17 cellular contexts compared by ENCODE assay signal in the genomic region with DNA sequence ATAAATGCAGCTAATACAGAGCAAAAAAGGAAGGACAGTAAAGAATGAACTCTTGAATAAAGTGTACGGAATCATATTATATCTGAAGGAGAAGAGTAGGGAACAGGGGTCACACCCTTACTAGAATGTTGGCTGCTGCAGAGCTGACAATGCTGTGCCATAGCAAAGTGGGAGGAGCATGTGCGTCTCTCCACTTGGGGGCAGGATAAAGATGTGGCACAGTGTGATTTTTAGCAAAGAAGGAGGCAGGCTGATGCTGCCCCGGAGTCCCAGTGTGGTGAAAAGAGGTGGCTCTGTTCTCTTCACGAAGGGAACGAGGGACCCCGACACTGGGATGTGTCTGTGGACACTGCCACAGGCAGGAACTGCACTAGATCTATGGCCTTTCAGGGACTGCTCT.
DNase-seq lines count a peak whose midpoint lies in the region; ATAC-seq and TF ChIP-seq lines count a peak whose summit lies in the region.
"Had no signal": no experiment of that assay in that cellular context is flagged by ENCODE, and none has a peak within 500 bp of the region (broad histone marks: within the 10 kb centered on the region; RNA-seq: fewer than 3 reads in every experiment).

No MANE protein-coding gene starts in this region.

- ATAC-seq in GM23338: peak; percentile 86
- ATAC-seq: activated CD8-positive, alpha-beta memory T cell treated with anti-CD3 and anti-CD28 coated beads, Interleukin-2, amount 10 ng/mL, durations not matched to agents 7 days and 5 days; naive thymus-derived CD8-positive, alpha-beta T cell had no signal

- H2AFZ ChIP-seq in GM23338: no peak overlapping the region
- H2AFZ ChIP-seq: GM23248 had no signal

- no peaks in the 10 kb centered on the region for H3K79me2 ChIP-seq in GM23338 (replicated peaks; ENCODE audit: insufficient read depth)

- DNase-seq in NCI-H748 (lab: John Stamatoyannopoulos, UW; ENCODE audit: unreplicated experiment) (peak; percentile 29), NCI-H748 treated with DMSO at 0.1 percent for 48 hours (lab: John Stamatoyannopoulos, UW) (no peak), GM23338 (ENCODE audit: low spot score) (peak; percentile 48), nucleus accumbens (lab: John Stamatoyannopoulos, UW) (peak in 30 of 56 donors; percentile 10 to 60 (median 34)), CD1c-positive myeloid dendritic cell (ENCODE audit: extremely low spot score) (no peak), NCI-H128 (lab: John Stamatoyannopoulos, UW; ENCODE audit: unreplicated experiment) (no peak), DMS53 treated with DMSO at 0.1 percent for 48 hours (lab: John Stamatoyannopoulos, UW; ENCODE audit: unreplicated experiment) (no peak)
- DNase-seq: activated CD8-positive, alpha-beta memory T cell treated with anti-CD3 and anti-CD28 coated beads, Interleukin-2, amount 10 ng/mL, durations not matched to agents 7 days and 5 days; activated gamma-delta T cell treated with Interleukin-2 at 50 U/mL for 16 hours; esophagus squamous epithelium; GM23248; naive thymus-derived CD8-positive, alpha-beta T cell; NCI-H345; stimulated activated CD4-positive, alpha-beta T cell treated with anti-CD3 and anti-CD28 coated beads, Interleukin-1b, Interleukin-23, amount 100 ng/mL, for 48 hours; T-helper 1 cell had no signal

- H3K4me3 Mint-ChIP-seq in GM23338 (no peak overlapping the region), brain (no peak overlapping the region)
- H3K4me3 Mint-ChIP-seq: activated CD8-positive, alpha-beta memory T cell treated with anti-CD3 and anti-CD28 coated beads, Interleukin-2, amount 10 ng/mL, durations not matched to agents 7 days and 5 days; naive thymus-derived CD8-positive, alpha-beta T cell had no signal

- H3K4me3 ChIP-seq in GM23338: no peak overlapping the region
- H3K4me3 ChIP-seq: esophagus squamous epithelium, GM23248, suprapubic skin had no signal

- H3K27me3 Mint-ChIP-seq in GM23338 (ENCODE audit: insufficient read depth, low read depth, poor library complexity) (peaks cover 4% of the 10 kb centered on the region), brain (no peaks in the 10 kb centered on the region)
- H3K27me3 Mint-ChIP-seq: activated CD8-positive, alpha-beta memory T cell treated with anti-CD3 and anti-CD28 coated beads, Interleukin-2, amount 10 ng/mL, durations not matched to agents 7 days and 5 days; naive thymus-derived CD8-positive, alpha-beta T cell had no signal

- peak; percentile 29 to 55; a peak in 3 of 4 replicates for TF ChIP-seq CTCF in GM23338 (conservative IDR thresholded peaks at IDR 0.05; ENCODE audit: low read depth in 2 of 2)
- TF ChIP-seq CTCF in brain (conservative IDR thresholded peaks at IDR 0.05): peak in 1 of 2 experiments; percentile 16

- no peaks in the 10 kb centered on the region for H3K9me3 Mint-ChIP-seq in GM23338
- no peaks in the 10 kb centered on the region for H3K9me3 Mint-ChIP-seq in brain
- H3K9me3 Mint-ChIP-seq: naive thymus-derived CD8-positive, alpha-beta T cell had no signal

- H3K36me3 Mint-ChIP-seq in GM23338 (ENCODE audit: low read depth) (no peaks in the 10 kb centered on the region; the same call in 2 of the 3 replicates), brain (peaks cover 22% of the 10 kb centered on the region)
- H3K36me3 Mint-ChIP-seq: activated CD8-positive, alpha-beta memory T cell treated with anti-CD3 and anti-CD28 coated beads, Interleukin-2, amount 10 ng/mL, durations not matched to agents 7 days and 5 days had no signal

- H3K27me3 ChIP-seq in GM23338 (ENCODE audit: insufficient read depth): no peaks in the 10 kb centered on the region
- H3K27me3 ChIP-seq: esophagus squamous epithelium, suprapubic skin had no signal

- H3K4me1 ChIP-seq in GM23338 (ENCODE audit: insufficient read depth): no peaks in the 10 kb centered on the region
- H3K4me1 ChIP-seq: esophagus squamous epithelium, suprapubic skin had no signal

- no peaks in the 10 kb centered on the region; the same call in 1 of the 2 replicates for H4K20me1 ChIP-seq in GM23338 (replicated peaks; ENCODE audit: insufficient read depth)

- no peak overlapping the region for H3K4me2 ChIP-seq in GM23338

- H3K27ac Mint-ChIP-seq in GM23338 (no peak overlapping the region), brain (peak overlapping the region in 4 of 5 experiments; percentile 13 to 53 (median 31))
- H3K27ac Mint-ChIP-seq: activated CD8-positive, alpha-beta memory T cell treated with anti-CD3 and anti-CD28 coated beads, Interleukin-2, amount 10 ng/mL, durations not matched to agents 7 days and 5 days had no signal

- no peaks in the 10 kb centered on the region for H3K36me3 ChIP-seq in GM23338 (ENCODE audit: insufficient read depth)

- no peaks in the 10 kb centered on the region for H3F3A ChIP-seq in GM23338 (replicated peaks; ENCODE audit: low read depth)

- H3K9me2 ChIP-seq in GM23338 (ENCODE audit: insufficient read depth): no peaks in the 10 kb centered on the region

- no peak overlapping the region for H3K27ac ChIP-seq in GM23338 (ENCODE audit: low read depth)
- H3K27ac ChIP-seq: esophagus squamous epithelium, GM23248, suprapubic skin had no signal

- peaks cover 15% of the 10 kb centered on the region for H3K4me1 Mint-ChIP-seq in GM23338
- peaks cover 26% of the 10 kb centered on the region for H3K4me1 Mint-ChIP-seq in brain
- H3K4me1 Mint-ChIP-seq: activated CD8-positive, alpha-beta memory T cell treated with anti-CD3 and anti-CD28 coated beads, Interleukin-2, amount 10 ng/mL, durations not matched to agents 7 days and 5 days had no signal

TF ChIP-seq in GM23338, 12 proteins besides CTCF, POLR2A, EP300 and RAD21 (continues in another document):
- TF ChIP-seq ZNF114 (CRISPR knock-in tag; IDR thresholded peaks at IDR 0.05) (no peak), EZH2phosphoT487 (IDR thresholded peaks at IDR 0.05; ENCODE audit: unreplicated experiment) (no peak), ZNF331 (CRISPR knock-in tag; IDR thresholded peaks at IDR 0.05; ENCODE audit: low read depth) (no peak), STAT1 (IDR thresholded peaks at IDR 0.05; ENCODE audit: unreplicated experiment) (no peak), EZH2 (IDR thresholded peaks at IDR 0.05; ENCODE audit: low read depth, unreplicated experiment) (no peak), CREB1 (CRISPR knock-in tag; IDR thresholded peaks at IDR 0.05; ENCODE audit: low read depth) (no peak)
- TF ChIP-seq, protein P1, sequence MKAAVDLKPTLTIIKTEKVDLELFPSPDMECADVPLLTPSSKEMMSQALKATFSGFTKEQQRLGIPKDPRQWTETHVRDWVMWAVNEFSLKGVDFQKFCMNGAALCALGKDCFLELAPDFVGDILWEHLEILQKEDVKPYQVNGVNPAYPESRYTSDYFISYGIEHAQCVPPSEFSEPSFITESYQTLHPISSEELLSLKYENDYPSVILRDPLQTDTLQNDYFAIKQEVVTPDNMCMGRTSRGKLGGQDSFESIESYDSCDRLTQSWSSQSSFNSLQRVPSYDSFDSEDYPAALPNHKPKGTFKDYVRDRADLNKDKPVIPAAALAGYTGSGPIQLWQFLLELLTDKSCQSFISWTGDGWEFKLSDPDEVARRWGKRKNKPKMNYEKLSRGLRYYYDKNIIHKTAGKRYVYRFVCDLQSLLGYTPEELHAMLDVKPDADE (IDR thresholded peaks at IDR 0.05): no peak

Comparison
In these comparisons a context has a peak if more than half of its experiments do, and no peak if none do; other contexts are left out.
1. DNase-seq: peak in NCI-H748 (single experiment), GM23338 (single experiment) and nucleus accumbens (30 of 56); none in NCI-H748 treated with DMSO at 0.1 percent for 48 hours (single experiment), CD1c-positive myeloid dendritic cell (single experiment), NCI-H128 (single experiment) and DMS53 treated with DMSO at 0.1 percent for 48 hours (single experiment).